Comparison of ENCODE assay signal across 25 cellular contexts in genomic region chr11:14304601-14305000, GRCh38.
"Had no signal": no experiment of that assay in that cellular context is flagged by ENCODE, and none has a peak within 500 bp of the region (broad histone marks: within the 10 kb centered on the region; RNA-seq: fewer than 3 reads in every experiment).

No MANE protein-coding gene starts in this region.

- H3K36me3 ChIP-seq: cardiac muscle cell, colonic mucosa, gastroesophageal sphincter, transverse colon, uterus had no signal

- H3K4me3 ChIP-seq: cardiac muscle cell, colonic mucosa, gastroesophageal sphincter, hepatocyte, transverse colon, uterus had no signal

- H3K9me3 Mint-ChIP-seq: brain, nephron progenitor cell had no signal

- H3K4me2 ChIP-seq: hepatocyte had no signal

- H3K27me3 ChIP-seq: cardiac muscle cell, colonic mucosa, gastroesophageal sphincter, hepatocyte, transverse colon, uterus had no signal

- H3K4me1 ChIP-seq: parathyroid adenoma had no signal

- ATAC-seq: gastroesophageal sphincter, left ventricle myocardium superior, right cardiac atrium had no signal

- DNase-seq: activated CD4-positive, alpha-beta T cell treated with anti-CD3 and anti-CD28 coated beads for 4 hours; activated CD4-positive, alpha-beta T cell treated with anti-CD3 and anti-CD28 coated beads, Interleukin-2, amount 50 U/mL, for 4 hours; activated effector memory CD4-positive, alpha-beta T cell treated with Interleukin-2 at 50 U/mL for 16 hours; activated naive CD4-positive, alpha-beta T cell treated with Interleukin-2 at 50 U/mL for 16 hours; anterior cingulate cortex; cerebellar nuclear complex; colonic mucosa; effector memory CD4-positive, alpha-beta T cell; islet precursor cell; left ventricle myocardium superior; mammary epithelial cell; midbrain; nephron progenitor cell; right cardiac atrium; stimulated activated CD4-positive, alpha-beta T cell treated with anti-CD3 and anti-CD28 coated beads, Interleukin-2, amount 100 ng/mL, for 48 hours; stimulated activated naive CD4-positive, alpha-beta T cell treated with Interleukin-2 at 50 U/mL for 16 hours; transverse colon; uterus had no signal

- H3K36me3 Mint-ChIP-seq: activated naive CD8-positive, alpha-beta T cell; brain had no signal

- H3K9me3 ChIP-seq: colonic mucosa, gastroesophageal sphincter, transverse colon, uterus had no signal

- H3K4me3 Mint-ChIP-seq: activated naive CD8-positive, alpha-beta T cell; brain; nephron progenitor cell had no signal

- H3K9ac ChIP-seq: parathyroid adenoma had no signal

- H2AFZ ChIP-seq: hepatocyte, parathyroid adenoma had no signal

- H3K27ac Mint-ChIP-seq: activated naive CD8-positive, alpha-beta T cell; brain; nephron progenitor cell had no signal

- H3K27ac ChIP-seq: cardiac muscle cell, colonic mucosa, gastroesophageal sphincter, hepatocyte, parathyroid adenoma, transverse colon, uterus, VCaP had no signal

- H3K27me3 Mint-ChIP-seq: activated naive CD8-positive, alpha-beta T cell; brain had no signal
